In the genomic region with DNA sequence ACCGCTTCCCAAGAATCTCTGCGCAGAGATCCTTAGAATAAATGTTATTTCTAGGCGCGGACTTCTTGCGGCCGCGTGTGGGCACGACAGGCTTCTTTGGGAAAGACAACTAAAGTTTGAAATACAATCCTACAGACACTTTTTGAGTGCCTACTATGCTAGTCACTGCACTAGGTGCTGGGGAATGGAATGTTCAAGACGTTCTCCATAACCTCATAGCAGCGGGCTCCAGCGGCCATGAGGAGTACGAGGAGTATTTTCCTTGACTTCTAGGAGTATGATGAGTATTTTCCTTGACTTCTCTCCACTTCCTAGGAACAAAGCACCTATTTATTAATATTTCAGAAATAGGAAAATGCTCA, we compare ENCODE assay signal across 8 cellular contexts. TPM values are rescaled to one million over a fixed set of nuclear protein-coding genes. Genes with fewer than 3 reads are reported as not detected.
DNase-seq lines count a peak whose midpoint lies in the region; ATAC-seq and TF ChIP-seq lines count a peak whose summit lies in the region.

No MANE protein-coding gene starts in this region.

- peak overlapping the region; percentile 76 for H3K4me2 ChIP-seq in PC-3 (ENCODE audit: low read length)

- ATAC-seq in GM21367 (IDR thresholded peaks at IDR 0.05; ENCODE audit: unreplicated experiment) = peak; percentile 1
- no peak for ATAC-seq in PC-3
- ATAC-seq in HG02973 (IDR thresholded peaks at IDR 0.05; ENCODE audit: unreplicated experiment) = no peak

- no peaks in the 10 kb centered on the region for H3K9me3 ChIP-seq in PC-3 (ENCODE audit: low read length)
- H3K9me3 ChIP-seq in iPS-18a (ENCODE audit: control insufficient read depth, low read depth, low read length) = no peaks in the 10 kb centered on the region

- TF ChIP-seq CTCF in AG09319 (IDR thresholded peaks at IDR 0.05; ENCODE audit: low read depth, low read length) (peak; percentile 2; the same call in 1 of the 2 replicates), PC-3 (conservative IDR thresholded peaks at IDR 0.05; ENCODE audit: low read depth, low read length) (peak; percentile 25; the same call in 1 of the 2 replicates)

- H3F3A ChIP-seq in PC-3 (ENCODE audit: low read length, unreplicated experiment) = no peaks in the 10 kb centered on the region

- peaks cover 6% of the 10 kb centered on the region; the same call in 1 of the 2 replicates for H3K4me1 ChIP-seq in PC-3 (ENCODE audit: insufficient read depth, low read length)
- peaks cover 6% of the 10 kb centered on the region for H3K4me1 ChIP-seq in iPS-18a (ENCODE audit: control insufficient read depth, low read depth, low read length)

- peak overlapping the region; percentile 81 for H2AFZ ChIP-seq in PC-3 (ENCODE audit: low read length)

- no peaks in the 10 kb centered on the region for H3K27me3 ChIP-seq in PC-3 (ENCODE audit: low read length)
- no peaks in the 10 kb centered on the region for H3K27me3 ChIP-seq in iPS-18a (ENCODE audit: control insufficient read depth, insufficient read depth, low read length)

- no peaks in the 10 kb centered on the region for H4K20me1 ChIP-seq in PC-3 (ENCODE audit: low read length)

- no peak overlapping the region for H3K9ac ChIP-seq in PC-3 (ENCODE audit: low read length)
- no peak overlapping the region for H3K9ac ChIP-seq in iPS-18a (ENCODE audit: low read length)

- no peak for DNase-seq in AG09319 (ENCODE audit: extremely low read depth, low read depth)
- DNase-seq in PC-3 = no peak
- no peak for DNase-seq in NCI-H82 treated with DMSO at 0.1 percent for 48 hours (lab: John Stamatoyannopoulos, UW; ENCODE audit: unreplicated experiment)
- no peak for DNase-seq in NCI-H1436 (lab: John Stamatoyannopoulos, UW)
- no peak for DNase-seq in Ammon's horn (ENCODE audit: low spot score)

- H3K4me3 ChIP-seq in PC-3 (ENCODE audit: low read length) (peak overlapping the region; percentile 56), iPS-18a (ENCODE audit: low read length) (peak overlapping the region; percentile 31)

- POLR2A ChIA-PET in PC-3 (lab: Charles Lee; ENCODE audit: unreplicated experiment) = no interaction called here

- intact Hi-C loops in PC-3 (cut with micrococcal nuclease) = loop anchor here (1.0 to 5.0 kb wide), 5 partner anchors 37 to 111 kb away; a partner anchor contains a TSS

- H3K9me2 ChIP-seq in PC-3 (replicated peaks; ENCODE audit: low read length) = no peaks in the 10 kb centered on the region

- H3K36me3 ChIP-seq in PC-3 (ENCODE audit: low read depth, low read length) = peaks cover 6% of the 10 kb centered on the region; the same call in 1 of the 2 replicates
- peaks cover 20% of the 10 kb centered on the region for H3K36me3 ChIP-seq in iPS-18a (ENCODE audit: control insufficient read depth, low read depth, low read length)

- CTCF ChIA-PET in PC-3 (lab: Charles Lee) = no interaction called here

- peaks cover 28% of the 10 kb centered on the region for H3K79me2 ChIP-seq in PC-3 (ENCODE audit: low read length)

- no TSS peak for BruUV-seq in PC-3 (replicated peaks; lab: Mats Ljungman, UMichigan)

- H3K27ac ChIP-seq in PC-3 (ENCODE audit: low read length) (no peak overlapping the region), iPS-18a (ENCODE audit: low read length) (no peak overlapping the region)

RNA-seq across cellular contexts. Expression of a gene that starts 0.6 kb away (rescaled TPM):
- 14.2 and 15.3 TPM in 2 replicates for total RNA-seq in PC-3 (2014; rRNA removed)
